In genomic region chr20:44172572-44172950, GRCh38 we compare ENCODE assay signal across 20 cellular contexts. TPM values are rescaled to one million over a fixed set of nuclear protein-coding genes. Genes with fewer than 3 reads are reported as not detected.
DNase-seq lines count a peak whose midpoint lies in the region; ATAC-seq and TF ChIP-seq lines count a peak whose summit lies in the region.
"Had no signal": no experiment of that assay in that cellular context is flagged by ENCODE, and none has a peak within 500 bp of the region (broad histone marks: within the 10 kb centered on the region; RNA-seq: fewer than 3 reads in every experiment).

No MANE protein-coding gene starts in this region.

- peaks cover 10% of the 10 kb centered on the region for H3K36me3 ChIP-seq in cardiac muscle cell
- no peaks in the 10 kb centered on the region for H3K36me3 ChIP-seq in gastrocnemius medialis
- H3K36me3 ChIP-seq in uterus, result no peaks in the 10 kb centered on the region
- peaks cover 4% of the 10 kb centered on the region; the same call in 1 of the 2 replicates for H3K36me3 ChIP-seq in MG63

- TF ChIP-seq POLR2A in gastrocnemius medialis (IDR thresholded peaks at IDR 0.05) (no peak), uterus (IDR thresholded peaks at IDR 0.05) (no peak)

- H3K27me3 ChIP-seq in cardiac muscle cell, result no peaks in the 10 kb centered on the region
- H3K27me3 ChIP-seq in foreskin keratinocyte, result no peaks in the 10 kb centered on the region
- no peaks in the 10 kb centered on the region for H3K27me3 ChIP-seq in gastrocnemius medialis
- H3K27me3 ChIP-seq in uterus, result no peaks in the 10 kb centered on the region
- H3K27me3 ChIP-seq in MG63, result no peaks in the 10 kb centered on the region
- peaks cover 0 to 22% (median 4%) of the 10 kb centered on the region in 45 donors for H3K27me3 ChIP-seq in dorsolateral prefrontal cortex

- no peaks in the 10 kb centered on the region for H3K9me3 ChIP-seq in cardiac muscle cell (ENCODE audit: low read depth)
- H3K9me3 ChIP-seq in gastrocnemius medialis, result no peaks in the 10 kb centered on the region
- H3K9me3 ChIP-seq in uterus, result no peaks in the 10 kb centered on the region
- no peaks in the 10 kb centered on the region for H3K9me3 ChIP-seq in MG63

- no peak for DNase-seq in cardiac muscle cell (ENCODE audit: low read depth in 1 of 2, low spot score in 1 of 2)
- no peak for DNase-seq in Right ventricle myocardium superior
- no peak for DNase-seq in foreskin keratinocyte
- no peak for DNase-seq in gastrocnemius medialis
- DNase-seq in uterus, result peak in 1 of 2 donors; percentile 4
- no peak for DNase-seq in MG63
- no peak for DNase-seq in activated CD4-positive, alpha-beta T cell treated with anti-CD3 and anti-CD28 coated beads, Interleukin-2, amount 50 U/mL, for 48 hours
- DNase-seq in dorsolateral prefrontal cortex, result no peak
- DNase-seq: 8988T; Calu3; CD8-positive, alpha-beta T cell; HCEC 1CT; NCI-H1048; NCI-H1436; NCI-H1930; NCI-H345; NCI-H524 treated with DMSO at 0.1 percent for 48 hours had no signal

- H3K4me1 ChIP-seq in cardiac muscle cell (ENCODE audit: low read depth) (peaks cover 26% of the 10 kb centered on the region), foreskin keratinocyte (peaks cover 23% of the 10 kb centered on the region), gastrocnemius medialis (peaks cover 84 to 87% of the 10 kb centered on the region in 2 donors), uterus (peaks cover 0 to 7% of the 10 kb centered on the region in 2 donors)

- H3K27ac ChIP-seq in cardiac muscle cell (peak overlapping the region; percentile 84), foreskin keratinocyte (peak overlapping the region; percentile 82), gastrocnemius medialis (peak overlapping the region; percentile 92 to 98 (median 96)), uterus (peak overlapping the region; percentile 49 to 76), dorsolateral prefrontal cortex (no peak overlapping the region)

- in situ Hi-C loops in gastrocnemius medialis (cut with MboI; ENCODE audit: low sequenced_read_pairs in 4 of 4), result no loop called here

- intact Hi-C loops in Right ventricle myocardium superior (cut with DNase I) (no loop called here), gastrocnemius medialis (cut with DNase I; ENCODE audit: low total_unique reads) (no loop called here), uterus (cut with DNase I; ENCODE audit: low total_unique reads) (no loop called here), dorsolateral prefrontal cortex (cut with DNase I) (no loop called here)

- H3K4me3 ChIP-seq in cardiac muscle cell (no peak overlapping the region), gastrocnemius medialis (no peak overlapping the region), uterus (no peak overlapping the region), MG63 (no peak overlapping the region), dorsolateral prefrontal cortex (no peak overlapping the region)
- H3K4me3 ChIP-seq: GM12878, GM23338 had no signal

- ATAC-seq in Right ventricle myocardium superior (ENCODE audit: poor library complexity), result no peak
- ATAC-seq in foreskin keratinocyte, result no peak
- no peak for ATAC-seq in gastrocnemius medialis
- ATAC-seq: CD8-positive, alpha-beta T cell; GM12878; GM23338; Right ventricle myocardium inferior had no signal

- TF ChIP-seq CTCF in cardiac muscle cell (IDR thresholded peaks at IDR 0.05; ENCODE audit: low read depth, low read length), result no peak
- no peak for TF ChIP-seq CTCF in foreskin keratinocyte (conservative IDR thresholded peaks at IDR 0.05)
- TF ChIP-seq CTCF in gastrocnemius medialis (IDR thresholded peaks at IDR 0.05 in 4 of 5, conservative IDR thresholded peaks at IDR 0.05 in 1 of 5), result no peak
- no peak for TF ChIP-seq CTCF in uterus (IDR thresholded peaks at IDR 0.05)
- no peak for TF ChIP-seq CTCF in dorsolateral prefrontal cortex (IDR thresholded peaks at IDR 0.05 in 54 of 56, conservative IDR thresholded peaks at IDR 0.05 in 2 of 56; ENCODE audit: low read depth in 1 of 56, partially characterized antibody in 56 of 56)

RNA-seq across cellular contexts. Expression of gene JPH2, which starts 14.4 kb away (rescaled TPM):
- total RNA-seq in cardiac muscle cell (154 and 205 TPM in 2 replicates), Right ventricle myocardium superior (181 TPM), foreskin keratinocyte (7.1 and 7.8 TPM in 2 replicates), gastrocnemius medialis (10 to 100 TPM; 18.3 to 86.6 (median 38.0) TPM), uterus (100 to 1,000 TPM in 1 of 4 donors, 10 to 100 TPM in 3; 17.6 to 133 (median 61.2) TPM), dorsolateral prefrontal cortex (1 to 10 TPM in 56 of 120 experiments, under 1 TPM in 63, not detected in 1; 0.21 to 8.8 (median 0.92) TPM)
- polyA plus RNA-seq in cardiac muscle cell (97.2 and 142 TPM in 2 replicates), foreskin keratinocyte (2.6 and 3.0 TPM in 2 replicates)
- 6.5 and 9.9 TPM in 2 replicates for total RNA-seq in MG63 (2014; rRNA removed; shearing (Covaris generic); ENCODE audit: low replicate concordance)
- total RNA-seq: CD8-positive, alpha-beta T cell; GM12878 had no signal

RNA-seq across cellular contexts. Expression of gene OSER1, which starts 38.0 kb away (rescaled TPM):
- total RNA-seq in cardiac muscle cell (28.5 and 28.6 TPM in 2 replicates), Right ventricle myocardium superior (32.8 TPM), foreskin keratinocyte (29.9 and 32.9 TPM in 2 replicates), gastrocnemius medialis (100 to 1,000 TPM in 1 of 4 donors, 10 to 100 TPM in 3; 73.0 to 114 (median 94.5) TPM), uterus (10 to 100 TPM; 33.8 to 76.2 (median 46.0) TPM), dorsolateral prefrontal cortex (10 to 100 TPM; 20.8 to 41.9 (median 29.8) TPM)
- polyA plus RNA-seq in cardiac muscle cell (35.2 and 41.4 TPM in 2 replicates), foreskin keratinocyte (27.6 and 33.1 TPM in 2 replicates)
- 67.5 and 81.1 TPM in 2 replicates for total RNA-seq in MG63 (2014; rRNA removed; shearing (Covaris generic); ENCODE audit: low replicate concordance)

Comparison
In these comparisons a context has a peak if more than half of its experiments do, and no peak if none do; other contexts are left out.
1. H3K27ac ChIP-seq: peak in cardiac muscle cell (single experiment), foreskin keratinocyte (single experiment), gastrocnemius medialis (4 of 4) and uterus (2 of 2); none in dorsolateral prefrontal cortex (0 of 59).